ENCODE assay signal across 8 cellular contexts in the genomic region with DNA sequence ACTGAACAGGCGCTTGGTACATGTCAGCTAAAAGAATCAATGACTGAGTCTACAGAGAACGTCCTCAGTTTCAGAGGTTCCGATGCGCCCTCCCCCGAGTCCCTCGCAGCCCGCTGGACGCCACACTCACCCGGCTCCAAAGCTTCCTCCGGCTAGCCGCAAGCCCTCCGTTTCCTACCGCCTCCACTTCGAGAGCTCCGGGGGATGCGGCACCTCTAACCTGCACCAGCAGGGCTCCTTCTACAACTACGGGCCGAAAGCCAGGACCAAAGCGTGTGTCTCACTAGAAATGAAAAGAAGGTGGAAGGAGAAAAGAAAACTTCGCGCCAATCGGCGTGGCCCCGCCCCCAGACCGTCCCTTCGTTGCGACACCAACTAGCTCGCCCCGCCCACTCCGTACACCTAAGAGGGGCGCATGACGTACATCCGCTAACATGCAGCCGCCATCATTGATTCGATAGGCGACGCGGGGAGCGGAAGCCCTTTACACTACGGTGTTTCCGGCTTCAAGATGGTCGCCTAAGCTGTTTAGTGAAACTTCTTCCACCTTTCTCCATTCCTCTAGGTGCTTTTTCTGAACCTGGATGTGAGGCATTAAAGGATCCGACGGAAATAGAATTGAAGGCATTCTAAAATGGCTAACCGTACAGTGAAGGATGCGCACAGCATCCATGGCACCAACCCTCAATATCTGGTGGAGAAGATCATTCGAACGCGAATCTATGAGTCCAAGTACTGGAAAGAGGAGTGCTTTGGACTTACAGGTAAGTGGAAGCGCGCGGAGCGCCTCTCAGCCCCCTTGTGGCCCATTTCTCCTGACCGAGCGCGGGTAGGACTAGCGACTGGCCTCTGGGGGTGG. TPM values are rescaled to one million over a fixed set of nuclear protein-coding genes. Genes with fewer than 3 reads are reported as not detected.
A peak's percentile ranks its signal among the peaks of the same experiment; 100 is the strongest.
DNase-seq lines count a peak whose midpoint lies in the region; ATAC-seq, FAIRE-seq and TF ChIP-seq lines count a peak whose summit lies in the region.

Gene ORC1, minus strand, starts transcription at position 308 of the 859 bp plus-strand sequence. CDS start 2,200 bp downstream, outside the sequence.
Gene PRPF38A, plus strand, starts transcription at position 487 of the 859 bp plus-strand sequence. Its CDS starts 148 bp downstream, at position 635.

- TF ChIP-seq POLR2A in GM12892 (IDR thresholded peaks at IDR 0.05; ENCODE audit: low read depth, low read length) (peak; percentile 92), heart left ventricle (IDR thresholded peaks at IDR 0.05) (peak in 1 of 2 donors; percentile 48)

- 0% methylated on average over 57 of the region's 57 CpGs for WGBS in adipose tissue, 3 donors
- 0 to 1% (median 0%) methylated on average over 56 to 57 of the region's 57 CpGs for WGBS in heart left ventricle, 4 donors

- POLR2A ChIA-PET in T-cell (lab: Charles Lee), result interaction anchor here (0.6 to 2.7 kb wide), 12 partner anchors 13 to 525 kb away, joined by 3 to 31 read pairs (median 3); partner anchors contain the start of genes TUT4 (in 1 of the 2) and ZYG11B (in 1 of the 2)

- peak; percentile 83 for DNase-seq in GM12892 (ENCODE audit: insufficient read length)
- peak; percentile 88 for DNase-seq in NCI-H1436 treated with DMSO at 0.1 percent for 48 hours (lab: John Stamatoyannopoulos, UW)
- DNase-seq in T-cell, result peak; percentile 90 to 99 (median 97)
- DNase-seq in heart left ventricle, result peak; percentile 96 to 98 (median 97)
- DNase-seq in posterior cingulate gyrus, result peak; percentile 94 to 99 (median 98)
- DNase-seq in upper lobe of right lung, result peak; percentile 97

- CTCF ChIA-PET in T-cell (lab: Charles Lee), result interaction anchor here (0.6 to 2.9 kb wide), 16 partner anchors 14 to 1541 kb away, joined by 3 to 38 read pairs (median 4); partner anchors contain the start of genes CC2D1B (in 1 of the 2), IFT25 (in 1 of the 2), TXNDC12 (in 1 of the 2) and ZYG11B (in 1 of the 2)

- H3K4me1 ChIP-seq in heart left ventricle (peaks cover 0 to 31% (median 18%) of the 10 kb centered on the region in 12 donors), upper lobe of right lung (peaks cover 10% of the 10 kb centered on the region)

- H3K27ac ChIP-seq in adipose tissue (ENCODE audit: low read depth, low read length) (peak within 1 kb of the TSS; percentile 61), heart left ventricle (peak within 1 kb of the TSS; percentile 65 to 94 (median 85)), upper lobe of right lung (peak within 1 kb of the TSS; percentile 93)

- H3K9me3 ChIP-seq in heart left ventricle, result no peaks in the 10 kb centered on the region
- no peaks in the 10 kb centered on the region for H3K9me3 ChIP-seq in upper lobe of right lung

- H3K27ac Mint-ChIP-seq in T-cell, result peak within 1 kb of the TSS; percentile 97 to 98

- H3K36me3 Mint-ChIP-seq in T-cell, result peaks cover 24% of the 10 kb centered on the region

- no peaks in the 10 kb centered on the region for H3K27me3 Mint-ChIP-seq in T-cell

- H3K4me3 ChIP-seq in heart left ventricle, result peak within 1 kb of the TSS; percentile 64 to 96 (median 88)
- H3K4me3 ChIP-seq in upper lobe of right lung, result peak within 1 kb of the TSS; percentile 78

- intact Hi-C loops in heart left ventricle (cut with DNase I) (loop anchor here in 5 of 10 donors (2.0 to 10.0 kb wide), 4 partner anchors 37 to 280 kb away; partner anchors contain the start of gene CC2D1B (in 4 of the 5)), posterior cingulate gyrus (cut with DNase I) (loop anchor here (1.0 to 10.0 kb wide), 2 partner anchors 38 to 150 kb away; partner anchors contain the start of genes CC2D1B and TUT4), upper lobe of right lung (cut with DNase I) (no loop called here)

- peaks cover 0 to 37% (median 25%) of the 10 kb centered on the region in 9 donors for H3K36me3 ChIP-seq in heart left ventricle
- peaks cover 32% of the 10 kb centered on the region for H3K36me3 ChIP-seq in upper lobe of right lung

- peak in 11 of 12 donors; percentile 12 to 54 (median 42) for TF ChIP-seq CTCF in heart left ventricle (IDR thresholded peaks at IDR 0.05)
- peak; percentile 45 for TF ChIP-seq CTCF in upper lobe of right lung (IDR thresholded peaks at IDR 0.05)

- peak within 1 kb of the TSS; percentile 97 to 100 (median 100) for H3K4me3 Mint-ChIP-seq in T-cell

- H3K4me1 Mint-ChIP-seq in T-cell, result peaks cover 38 to 49% (median 47%) of the 10 kb centered on the region in 3 donors

- ATAC-seq in HG02852 (IDR thresholded peaks at IDR 0.05; ENCODE audit: unreplicated experiment) (peak; percentile 95), T-cell (replicated peaks in 1 of 4) (peak; percentile 93 to 98 (median 96)), heart left ventricle (peak; percentile 100), upper lobe of right lung (peak; percentile 99)

- H3K9me3 Mint-ChIP-seq in T-cell, result no peaks in the 10 kb centered on the region

- H3K27me3 ChIP-seq in heart left ventricle, result no peaks in the 10 kb centered on the region
- no peaks in the 10 kb centered on the region for H3K27me3 ChIP-seq in upper lobe of right lung

- peak; percentile 95 for FAIRE-seq in GM12892 (lab: Jason Lieb, UNC)

RNA-seq across cellular contexts. Expression of gene ORC1, which starts in this region (rescaled TPM):
- 13.3 TPM for polyA plus RNA-seq in GM12892 (2012; ENCODE audit: missing spikeins)
- total RNA-seq in T-cell, result 1 to 10 TPM; 1.7 to 2.1 (median 2.0) TPM
- under 1 TPM; 0.19 to 0.34 (median 0.30) TPM for polyA plus RNA-seq in adipose tissue
- total RNA-seq in heart left ventricle, result 1 to 10 TPM in 1 of 9 donors, under 1 TPM in 5, not detected in 3; 0.09 to 1.4 (median 0.16) TPM
- under 1 TPM in 1 of 2 donors, not detected in 1; 0.35 TPM for polyA plus RNA-seq in heart left ventricle
- 0.43 TPM for total RNA-seq in upper lobe of right lung

RNA-seq across cellular contexts. Expression of gene PRPF38A, which starts in this region (rescaled TPM):
- 46.0 TPM for polyA plus RNA-seq in GM12892 (2012; ENCODE audit: missing spikeins)
- total RNA-seq in T-cell (10 to 100 TPM; 58.6 to 66.1 (median 64.7) TPM), heart left ventricle (10 to 100 TPM in 8 of 9 donors, 1 to 10 TPM in 1; 6.6 to 24.7 (median 16.6) TPM), upper lobe of right lung (38.2 TPM)
- polyA plus RNA-seq in adipose tissue (10 to 100 TPM; 11.7 to 17.7 (median 14.1) TPM), heart left ventricle (10 to 100 TPM in 1 of 2 donors, 1 to 10 TPM in 1; 6.2 to 16.0 TPM)

Comparison
In these comparisons a context has a peak if more than half of its experiments do, and no peak if none do; other contexts are left out.
1. Peak in every context shown above with its lines: DNase-seq, ATAC-seq, H3K4me3 ChIP-seq and H3K27ac ChIP-seq.